8 cellular contexts compared by ENCODE assay signal in genomic region chr7:100119075-100119700, GRCh38. TPM values are rescaled to one million over a fixed set of nuclear protein-coding genes. Genes with fewer than 3 reads are reported as not detected.
A peak's percentile ranks its signal among the peaks of the same experiment; 100 is the strongest.
DNase-seq lines count a peak whose midpoint lies in the region; ATAC-seq and TF ChIP-seq lines count a peak whose summit lies in the region.

CNPY4 (plus strand) TSS chr7:100119634; CDS start chr7:100119745, 111 bp downstream.
TAF6 (minus strand) TSS chr7:100119358; CDS start chr7:100114209, 5,149 bp downstream.

- intact Hi-C loops in lower leg skin (cut with DNase I; ENCODE audit: low total_unique reads), result no loop called here

- H3K4me3 ChIP-seq in lower leg skin (ENCODE audit: low read depth, poor library complexity, severe bottlenecking), result peak within 1 kb of the TSS; percentile 72

- 0 to 1% methylated on average over 29 to 35 of the region's 35 CpGs for WGBS in lower leg skin, 2 donors

- no peak for TF ChIP-seq CTCF in lower leg skin (IDR thresholded peaks at IDR 0.05)

- no peak for TF ChIP-seq POLR2A in lower leg skin (IDR thresholded peaks at IDR 0.05)

- ATAC-seq in GM19395 (IDR thresholded peaks at IDR 0.05; ENCODE audit: unreplicated experiment) (peak; percentile 70), HG03571 (IDR thresholded peaks at IDR 0.05; ENCODE audit: unreplicated experiment) (peak; percentile 55)

- DNase-seq in CD1c-positive myeloid dendritic cell (ENCODE audit: extremely low spot score) (peak; percentile 97), NCI-H82 (lab: John Stamatoyannopoulos, UW) (peak; percentile 98), dermis microvascular lymphatic vessel endothelial cell (ENCODE audit: low read depth in 2 of 2) (peak; percentile 90 to 96), lower leg skin (ENCODE audit: low spot score in 2 of 2) (peak; percentile 95 to 99)
- peak; percentile 96 to 97 for DNase-seq in activated CD4-positive, alpha-beta T cell treated with anti-CD3 and anti-CD28 coated beads, Interleukin-2, amount 50 U/mL, for 48 hours
- peak; percentile 93 for DNase-seq in stimulated activated CD4-positive, alpha-beta T cell treated with anti-CD3 and anti-CD28 coated beads, Interleukin-4, amount 100 ng/mL, for 4 hours

RNA-seq across cellular contexts. Expression of gene CNPY4, which starts in this region (rescaled TPM):
- total RNA-seq in dermis microvascular lymphatic vessel endothelial cell, result 24.4 and 26.2 TPM in 2 replicates
- total RNA-seq in lower leg skin, result 1 to 10 TPM; 3.8 to 8.4 (median 6.5) TPM

RNA-seq across cellular contexts. Expression of gene TAF6, which starts in this region (rescaled TPM):
- total RNA-seq in dermis microvascular lymphatic vessel endothelial cell (21.6 and 25.8 TPM in 2 replicates), lower leg skin (10 to 100 TPM; 37.1 to 74.3 (median 42.1) TPM)

Comparison
In these comparisons a context has a peak if more than half of its experiments do, and no peak if none do; other contexts are left out.
1. Peak in every context shown above with its lines: DNase-seq, ATAC-seq and H3K4me3 ChIP-seq.